Comparison of ENCODE assay signal across 18 cellular contexts in the genomic region with DNA sequence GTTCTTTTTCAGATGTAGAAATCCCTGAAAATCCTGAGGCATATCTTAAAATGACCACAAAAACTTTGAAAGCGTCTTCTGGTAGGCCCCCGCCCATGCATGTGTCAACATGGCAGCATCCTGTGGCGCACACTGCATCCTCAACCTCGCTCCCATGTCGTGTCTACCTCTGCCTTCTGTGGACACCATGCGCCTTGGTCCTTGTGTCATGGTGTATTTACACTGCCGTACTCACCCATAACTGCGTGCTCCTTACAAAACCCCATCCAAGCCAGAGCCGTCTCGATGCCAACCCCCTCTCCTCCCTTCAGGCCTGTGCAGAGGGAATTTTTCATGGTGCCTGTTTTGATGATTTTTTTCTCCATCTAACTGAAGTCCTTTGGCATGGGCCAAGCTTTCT.
A peak's percentile ranks its signal among the peaks of the same experiment; 100 is the strongest.
DNase-seq lines count a peak whose midpoint lies in the region; ATAC-seq and TF ChIP-seq lines count a peak whose summit lies in the region.
"Had no signal": no experiment of that assay in that cellular context is flagged by ENCODE, and none has a peak within 500 bp of the region (broad histone marks: within the 10 kb centered on the region; RNA-seq: fewer than 3 reads in every experiment).

No MANE protein-coding gene starts in this region.

- WGBS in right cardiac atrium, result 94% methylated on average over 10 of the region's 10 CpGs
- 38 to 71% methylated on average over 8 to 10 of the region's 10 CpGs for WGBS in body of pancreas, 2 donors

- H3K27ac ChIP-seq in right atrium auricular region (peak overlapping the region; percentile 86 to 90), right cardiac atrium (ENCODE audit: low read length) (no peak overlapping the region), body of pancreas (peak overlapping the region in 3 of 4 donors; percentile 4 to 83 (median 74)), gastrocnemius medialis (peak overlapping the region; percentile 89 to 99 (median 96))

- ATAC-seq in right cardiac atrium, result no peak
- ATAC-seq in body of pancreas, result no peak
- peak; percentile 6 to 7 for ATAC-seq in gastrocnemius medialis

- TF ChIP-seq CTCF in right atrium auricular region (IDR thresholded peaks at IDR 0.05) (no peak), body of pancreas (IDR thresholded peaks at IDR 0.05) (no peak), gastrocnemius medialis (IDR thresholded peaks at IDR 0.05 in 4 of 5, conservative IDR thresholded peaks at IDR 0.05 in 1 of 5) (no peak)

- H3K27me3 ChIP-seq in right atrium auricular region, result no peaks in the 10 kb centered on the region
- no peaks in the 10 kb centered on the region for H3K27me3 ChIP-seq in right cardiac atrium (ENCODE audit: control insufficient read depth, insufficient read depth)
- H3K27me3 ChIP-seq in body of pancreas, result no peaks in the 10 kb centered on the region
- H3K27me3 ChIP-seq in gastrocnemius medialis, result no peaks in the 10 kb centered on the region

- H3K4me3 ChIP-seq in right atrium auricular region (peak overlapping the region in 1 of 2 donors; percentile 31), right cardiac atrium (ENCODE audit: low read length) (no peak overlapping the region), body of pancreas (no peak overlapping the region), gastrocnemius medialis (peak overlapping the region; percentile 50 to 67 (median 58))

- in situ Hi-C loops in gastrocnemius medialis (cut with MboI; ENCODE audit: low sequenced_read_pairs in 4 of 4), result no loop called here

- H3K9me3 ChIP-seq in right atrium auricular region (no peaks in the 10 kb centered on the region), right cardiac atrium (ENCODE audit: control insufficient read depth, low read length) (no peaks in the 10 kb centered on the region), body of pancreas (no peaks in the 10 kb centered on the region), gastrocnemius medialis (no peaks in the 10 kb centered on the region)

- TF ChIP-seq POLR2A in body of pancreas (IDR thresholded peaks at IDR 0.05) (no peak), gastrocnemius medialis (IDR thresholded peaks at IDR 0.05) (no peak)

- H3K36me3 ChIP-seq in right atrium auricular region (peaks cover 33% of the 10 kb centered on the region), body of pancreas (replicated peaks in 1 of 2; ENCODE audit: insufficient read depth in 1 of 2, low read depth in 2 of 2) (peaks cover 0 to 6% of the 10 kb centered on the region in 2 donors), gastrocnemius medialis (peaks cover 0 to 31% of the 10 kb centered on the region in 2 donors)

- DNase-seq in right atrium auricular region (ENCODE audit: low spot score) (no peak), right cardiac atrium (no peak), body of pancreas (no peak), gastrocnemius medialis (peak in 1 of 2 donors; percentile 47), MV-4-11 (lab: John Stamatoyannopoulos, UW) (no peak), ureter (ENCODE audit: low spot score) (no peak)
- DNase-seq in effector CD4-positive, alpha-beta T cell, result no peak
- DNase-seq: C1 segment of cervical spinal cord; CD8-positive, alpha-beta memory T cell; DMS79 treated with DMSO at 0.1 percent for 48 hours; KG1; NCI-H1417; NCI-H187; NCI-H2107; NCI-H510A; NCI-H748 treated with DMSO at 0.1 percent for 48 hours; NK-92 treated with Interleukin-12 subunit alpha and Interleukin-12 subunit beta, amount 100 ng/mL, for 24 hours; SHP77 had no signal

- intact Hi-C loops in right cardiac atrium (cut with DNase I) (no loop called here), body of pancreas (cut with DNase I) (no loop called here), gastrocnemius medialis (cut with DNase I; ENCODE audit: low total_unique reads) (loop anchor here (5.0 kb wide), 1 partner anchor 353 kb away; no protein-coding TSS in a partner anchor)

- H3K4me1 ChIP-seq in right atrium auricular region (peaks cover 3 to 64% of the 10 kb centered on the region in 2 donors), right cardiac atrium (ENCODE audit: control insufficient read depth, insufficient read depth, low read length) (peaks cover 4% of the 10 kb centered on the region), body of pancreas (peaks cover 82% of the 10 kb centered on the region), gastrocnemius medialis (peaks cover 71% of the 10 kb centered on the region in 2 donors)

Comparison
In these comparisons a context has a peak if more than half of its experiments do, and no peak if none do; other contexts are left out.
1. H3K4me3 ChIP-seq: peak in gastrocnemius medialis (4 of 4); none in right cardiac atrium (single experiment) and body of pancreas (0 of 2).
2. ATAC-seq: peak in gastrocnemius medialis (2 of 2); none in right cardiac atrium (0 of 2) and body of pancreas (single experiment).